In genomic region chrX:20015945-20016617, GRCh38 we compare ENCODE assay signal across 22 cellular contexts. TPM values are rescaled to one million over a fixed set of nuclear protein-coding genes. Genes with fewer than 3 reads are reported as not detected.
DNase-seq lines count a peak whose midpoint lies in the region; ATAC-seq and TF ChIP-seq lines count a peak whose summit lies in the region.
"Had no signal": no experiment of that assay in that cellular context is flagged by ENCODE, and none has a peak within 500 bp of the region (broad histone marks: within the 10 kb centered on the region; RNA-seq: fewer than 3 reads in every experiment).

No MANE protein-coding gene starts in this region.

- no peaks in the 10 kb centered on the region for H3K27me3 ChIP-seq in adipocyte (replicated peaks; ENCODE audit: control insufficient read depth, insufficient read depth, low read length)
- H3K27me3 ChIP-seq: BE2C, MG63 had no signal

- H3K27ac Mint-ChIP-seq in memory B cell = no peak overlapping the region
- H3K27ac Mint-ChIP-seq: CD4-positive, CD25-positive, alpha-beta regulatory T cell; T-cell had no signal

- H3K9me3 ChIP-seq in adipocyte (ENCODE audit: control insufficient read depth, low read length) = peaks cover 70% of the 10 kb centered on the region
- H3K9me3 ChIP-seq: BE2C, Caco-2, MG63 had no signal

- WGBS in lower leg skin, 2 donors = 58 to 64% methylated on average over 9 of the region's 9 CpGs

- H3K4me1 ChIP-seq in adipocyte (ENCODE audit: control insufficient read depth, insufficient read depth, low read length) = no peaks in the 10 kb centered on the region
- H3K4me1 ChIP-seq: BE2C, Caco-2 had no signal

- H3K4me3 ChIP-seq in adipocyte (ENCODE audit: low read length) (peak overlapping the region; percentile 31), lower leg skin (ENCODE audit: low read depth, poor library complexity, severe bottlenecking) (no peak overlapping the region)
- H3K4me3 ChIP-seq: MG63 had no signal

- no peak overlapping the region for H3K9ac ChIP-seq in adipocyte (ENCODE audit: low read length)

- no peak for TF ChIP-seq POLR2A in lower leg skin (IDR thresholded peaks at IDR 0.05)

- ATAC-seq in GM18907 (IDR thresholded peaks at IDR 0.05; ENCODE audit: unreplicated experiment) = peak; percentile 11
- no peak for ATAC-seq in memory B cell (ENCODE audit: low read depth)
- ATAC-seq in GM19395 (IDR thresholded peaks at IDR 0.05; ENCODE audit: unreplicated experiment) = no peak
- ATAC-seq: T-cell had no signal

- H3K9me3 Mint-ChIP-seq in memory B cell = peaks cover 9% of the 10 kb centered on the region

- H3K27me3 Mint-ChIP-seq in memory B cell = peaks cover 7% of the 10 kb centered on the region

- intact Hi-C loops in lower leg skin (cut with DNase I; ENCODE audit: low total_unique reads) = no loop called here

- H3K4me3 Mint-ChIP-seq in memory B cell = peak overlapping the region; percentile 4
- H3K4me3 Mint-ChIP-seq: CD4-positive, CD25-positive, alpha-beta regulatory T cell; T-cell had no signal

- H3K36me3 ChIP-seq in adipocyte (ENCODE audit: control insufficient read depth, insufficient read depth, low read length, severe bottlenecking) = no peaks in the 10 kb centered on the region
- H3K36me3 ChIP-seq: BE2C, MG63 had no signal

- H3K4me1 Mint-ChIP-seq in memory B cell = peaks cover 4% of the 10 kb centered on the region
- H3K4me1 Mint-ChIP-seq: CD4-positive, CD25-positive, alpha-beta regulatory T cell; T-cell had no signal

- DNase-seq in AG08395 (ENCODE audit: low spot score) (peak; percentile 38), adipocyte (ENCODE audit: low read depth) (no peak), memory B cell (ENCODE audit: low spot score in 2 of 2) (no peak), NCI-H2227 treated with DMSO at 0.1 percent for 48 hours (lab: John Stamatoyannopoulos, UW) (no peak), lower leg skin (ENCODE audit: low spot score in 2 of 2) (no peak)
- DNase-seq in stimulated activated CD4-positive, alpha-beta T cell treated with anti-CD3 and anti-CD28 coated beads, Interleukin-1b, Interleukin-23, amount 100 ng/mL, for 48 hours = no peak
- DNase-seq: BE2C; Caco-2; CD4-positive, CD25-positive, alpha-beta regulatory T cell; GDM1; IMR-90; Kasumi-1; MG63; NCI-H1048; NCI-H1436 treated with DMSO at 0.1 percent for 48 hours; NCI-H2029 treated with DMSO at 0.1 percent for 48 hours; NCI-H2171 treated with DMSO at 0.1 percent for 48 hours; NCI-H774; Right ventricle myocardium superior; T-cell had no signal

- no peak for TF ChIP-seq CTCF in lower leg skin (IDR thresholded peaks at IDR 0.05)

- H3K36me3 Mint-ChIP-seq in memory B cell = peaks cover 6% of the 10 kb centered on the region

RNA-seq across cellular contexts. Expression of gene BCLAF3, which starts 25.2 kb away (rescaled TPM):
- 1 to 10 TPM; 5.7 to 9.4 (median 5.9) TPM for total RNA-seq in lower leg skin
